18 cellular contexts compared by ENCODE assay signal in the genomic region with DNA sequence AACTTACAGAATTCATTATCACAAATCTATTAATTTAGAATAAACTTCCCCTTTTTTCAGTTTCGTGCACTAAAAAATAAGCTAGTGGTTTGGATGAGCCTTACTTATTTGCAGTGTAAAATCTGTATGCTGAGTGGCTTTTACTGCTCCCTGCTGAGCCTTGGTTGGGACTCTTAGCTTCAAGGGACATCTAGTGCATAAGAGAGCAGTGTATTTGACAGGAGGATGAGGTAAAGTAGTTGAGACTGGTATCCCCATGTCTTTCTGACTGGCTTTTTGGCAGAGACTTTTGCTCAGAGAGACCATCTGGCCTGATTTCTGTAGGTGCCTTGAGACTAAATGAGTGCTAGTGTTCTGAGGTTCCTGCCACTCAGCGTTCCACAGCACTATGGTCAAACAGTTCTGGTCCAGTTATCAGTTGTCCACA. TPM values are rescaled to one million over a fixed set of nuclear protein-coding genes. Genes with fewer than 3 reads are reported as not detected.
DNase-seq lines count a peak whose midpoint lies in the region; ATAC-seq, FAIRE-seq and TF ChIP-seq lines count a peak whose summit lies in the region.
"Had no signal": no experiment of that assay in that cellular context is flagged by ENCODE, and none has a peak within 500 bp of the region (broad histone marks: within the 10 kb centered on the region; RNA-seq: fewer than 3 reads in every experiment).

No MANE protein-coding gene starts in this region.

- no peaks in the 10 kb centered on the region for H3K9me3 ChIP-seq in GM12878 (replicated peaks; ENCODE audit: control insufficient read depth, insufficient read depth, low read length)
- H3K9me3 ChIP-seq in left ventricle myocardium inferior (replicated peaks): no peaks in the 10 kb centered on the region
- no peaks in the 10 kb centered on the region for H3K9me3 ChIP-seq in ovary
- H3K9me3 ChIP-seq in CD8-positive, alpha-beta memory T cell (ENCODE audit: low read length): no peaks in the 10 kb centered on the region
- H3K9me3 ChIP-seq: A549, SJSA1 had no signal

- no TSS peak for BruUV-seq in GM12878 (replicated peaks; lab: Mats Ljungman, UMichigan)

- in situ Hi-C loops in GM12878 (cut with MboI): no loop called here

- RAD21 ChIA-PET in GM12878 (lab: Charles Lee; ENCODE audit: unreplicated experiment): interaction anchor here (0.6 to 1.4 kb wide), 6 partner anchors 9 to 215 kb away, joined by 3 to 8 read pairs (median 6); partner anchors contain the start of gene CAPN7

- no peaks in the 10 kb centered on the region; the same call in 1 of the 2 replicates for H3K79me2 ChIP-seq in GM12878 (ENCODE audit: control insufficient read depth, insufficient read depth, low read length)

- no peaks in the 10 kb centered on the region for H3K27me3 ChIP-seq in GM12878 (replicated peaks in 1 of 2; ENCODE audit: control insufficient read depth in 2 of 2, insufficient read depth in 2 of 2, low read length in 1 of 2)
- no peaks in the 10 kb centered on the region for H3K27me3 ChIP-seq in left ventricle myocardium inferior (ENCODE audit: low read depth)
- no peaks in the 10 kb centered on the region for H3K27me3 ChIP-seq in ovary
- no peaks in the 10 kb centered on the region for H3K27me3 ChIP-seq in CD8-positive, alpha-beta memory T cell (ENCODE audit: insufficient read depth, low read length, poor library complexity, severe bottlenecking)
- H3K27me3 ChIP-seq: SJSA1 had no signal

- H3K4me3 Mint-ChIP-seq in activated CD4-positive, alpha-beta T cell treated with anti-CD3 and anti-CD28 coated beads for 36 hours: no peak overlapping the region
- H3K4me3 Mint-ChIP-seq in CD8-positive, alpha-beta memory T cell: no peak overlapping the region

- H3K27ac Mint-ChIP-seq in activated CD4-positive, alpha-beta T cell treated with anti-CD3 and anti-CD28 coated beads for 36 hours: no peak overlapping the region
- no peak overlapping the region for H3K27ac Mint-ChIP-seq in CD8-positive, alpha-beta memory T cell

- peaks cover 10% of the 10 kb centered on the region for H3K4me1 Mint-ChIP-seq in activated CD4-positive, alpha-beta T cell treated with anti-CD3 and anti-CD28 coated beads for 36 hours
- peaks cover 21 to 43% (median 38%) of the 10 kb centered on the region in 3 donors for H3K4me1 Mint-ChIP-seq in CD8-positive, alpha-beta memory T cell

- H2AFZ ChIP-seq in GM12878 (ENCODE audit: control insufficient read depth, low read depth, low read length): no peak overlapping the region

- no peaks in the 10 kb centered on the region for H4K20me1 ChIP-seq in GM12878 (ENCODE audit: control insufficient read depth, insufficient read depth)

- TF ChIP-seq POLR2A in GM12878 (IDR thresholded peaks at IDR 0.05; ENCODE audit: low read depth, low read length): no peak
- no peak for TF ChIP-seq POLR2A in ovary (IDR thresholded peaks at IDR 0.05)

- no peak overlapping the region for H3K9ac ChIP-seq in GM12878 (ENCODE audit: control insufficient read depth, insufficient read depth, low read length)

- peak; percentile 56 for ATAC-seq in GM12878
- no peak for ATAC-seq in activated CD4-positive, alpha-beta T cell treated with anti-CD3 and anti-CD28 coated beads for 36 hours
- ATAC-seq: A549, HCT116 had no signal

- H3K4me3 ChIP-seq in GM12878: no peak overlapping the region
- H3K4me3 ChIP-seq in left ventricle myocardium inferior: no peak overlapping the region
- no peak overlapping the region for H3K4me3 ChIP-seq in ovary
- no peak overlapping the region for H3K4me3 ChIP-seq in CD8-positive, alpha-beta memory T cell (ENCODE audit: low read length)
- H3K4me3 ChIP-seq: A549, SJSA1 had no signal

- TF ChIP-seq RAD21 in GM12878 (IDR thresholded peaks at IDR 0.05; ENCODE audit: insufficient read depth, low read depth, low read length): no peak

- intact Hi-C loops in GM12878 (cut with micrococcal nuclease; ENCODE audit: unreplicated experiment): no loop called here
- intact Hi-C loops in left ventricle myocardium inferior (cut with micrococcal nuclease): no loop called here
- intact Hi-C loops in activated CD4-positive, alpha-beta T cell treated with anti-CD3 and anti-CD28 coated beads for 36 hours (cut with DNase I, micrococcal nuclease): no loop called here
- intact Hi-C loops in ovary (cut with DNase I): no loop called here

- peak; percentile 17 for DNase-seq in D341Med (ENCODE audit: low spot score)
- peak; percentile 11 for DNase-seq in GM20000 (ENCODE audit: low spot score)
- no peak for DNase-seq in GM12878 (ENCODE audit: low read depth, low spot score)
- DNase-seq in left ventricle myocardium inferior: no peak
- no peak for DNase-seq in NCI-H2171 treated with DMSO at 0.1 percent for 48 hours (lab: John Stamatoyannopoulos, UW)
- DNase-seq in activated CD4-positive, alpha-beta T cell treated with anti-CD3 and anti-CD28 coated beads for 36 hours: no peak
- no peak for DNase-seq in ovary
- DNase-seq in CD8-positive, alpha-beta memory T cell: no peak
- DNase-seq: DND-41, MM.1S, NCI-H2029, NCI-H526, OCI-M1, RPMI8226 had no signal

- H3K9me3 Mint-ChIP-seq in activated CD4-positive, alpha-beta T cell treated with anti-CD3 and anti-CD28 coated beads for 36 hours (ENCODE audit: low read depth): no peaks in the 10 kb centered on the region
- H3K9me3 Mint-ChIP-seq in CD8-positive, alpha-beta memory T cell: no peaks in the 10 kb centered on the region

- H3K27me3 Mint-ChIP-seq in activated CD4-positive, alpha-beta T cell treated with anti-CD3 and anti-CD28 coated beads for 36 hours: no peaks in the 10 kb centered on the region
- H3K27me3 Mint-ChIP-seq in CD8-positive, alpha-beta memory T cell: no peaks in the 10 kb centered on the region

- H3K36me3 Mint-ChIP-seq in activated CD4-positive, alpha-beta T cell treated with anti-CD3 and anti-CD28 coated beads for 36 hours (ENCODE audit: low read depth): peaks cover 42% of the 10 kb centered on the region
- H3K36me3 Mint-ChIP-seq in CD8-positive, alpha-beta memory T cell: peaks cover 20 to 81% (median 39%) of the 10 kb centered on the region in 3 donors

- 17% methylated on average over 2 of the region's 2 CpGs for WGBS in GM12878 (ENCODE audit: insufficient coverage, insufficient replicate concordance, low lambda C conversion rate, missing lambda C conversion rate)
- 88 to 93% (median 88%) methylated on average over 2 of the region's 2 CpGs for WGBS in ovary, 3 donors

- TF ChIP-seq CTCF in GM20000 (IDR thresholded peaks at IDR 0.05; ENCODE audit: extremely low read depth, missing control alignments): no peak
- no peak for TF ChIP-seq CTCF in GM12878 (IDR thresholded peaks at IDR 0.05 in 2 of 3, conservative IDR thresholded peaks at IDR 0.05 in 1 of 3; ENCODE audit: control insufficient read depth in 2 of 3, extremely low read depth in 1 of 3, insufficient read depth in 1 of 3, low read depth in 3 of 3, low read length in 3 of 3)
- no peak for TF ChIP-seq CTCF in left ventricle myocardium inferior (IDR thresholded peaks at IDR 0.05; ENCODE audit: borderline replicate concordance)
- no peak for TF ChIP-seq CTCF in ovary (IDR thresholded peaks at IDR 0.05)

- CTCF ChIA-PET in GM12878 (lab: Yijun Ruan, JAX): interaction anchor here (0.8 to 2.5 kb wide), 11 partner anchors 9 to 339 kb away, joined by 3 to 11 read pairs (median 5); partner anchors contain the start of gene CAPN7
- CTCF ChIA-PET in activated CD4-positive, alpha-beta T cell treated with anti-CD3 and anti-CD28 coated beads for 36 hours (lab: Charles Lee): interaction anchor here (0.8 to 1.4 kb wide), 5 partner anchors 12 to 187 kb away, joined by 3 to 8 read pairs (median 4); partner anchors contain the start of gene CAPN7
- CTCF ChIA-PET in CD8-positive, alpha-beta memory T cell (lab: Charles Lee): interaction anchor here (1.3 kb wide), 1 partner anchor 15 kb away, joined by 3 read pairs; no protein-coding TSS in a partner anchor

- TF ChIP-seq EP300 in GM12878 (IDR thresholded peaks at IDR 0.05; ENCODE audit: borderline replicate concordance in 1 of 2, control insufficient read depth in 1 of 2, low read depth in 2 of 2, low read length in 2 of 2): no peak
- no peak for TF ChIP-seq EP300 in ovary (IDR thresholded peaks at IDR 0.05)

- SMC1A ChIA-PET in GM12878 (lab: Charles Lee; ENCODE audit: uncharacterized antibody, unreplicated experiment): interaction anchor here (0.6 to 1.7 kb wide), 8 partner anchors 10 to 98 kb away, joined by 3 to 15 read pairs (median 5); partner anchors contain the start of gene CAPN7

- H3K4me1 ChIP-seq in GM12878 (ENCODE audit: control insufficient read depth, insufficient read depth, low read length) (peaks cover 7% of the 10 kb centered on the region; the same call in 1 of the 2 replicates), left ventricle myocardium inferior (peaks cover 44% of the 10 kb centered on the region), ovary (ENCODE audit: insufficient read depth) (peaks cover 2% of the 10 kb centered on the region)
- peaks cover 6% of the 10 kb centered on the region for H3K4me1 ChIP-seq in CD8-positive, alpha-beta memory T cell (ENCODE audit: insufficient read depth, low read length)
- H3K4me1 ChIP-seq: A549, SJSA1 had no signal

- POLR2A ChIA-PET in GM12878 (lab: Charles Lee): interaction anchor here (0.6 to 0.9 kb wide), 2 partner anchors 11 to 164 kb away, joined by 3 to 5 read pairs; no protein-coding TSS in a partner anchor
- POLR2A ChIA-PET in activated CD4-positive, alpha-beta T cell treated with anti-CD3 and anti-CD28 coated beads for 36 hours (lab: Charles Lee): no interaction called here
- POLR2A ChIA-PET in CD8-positive, alpha-beta memory T cell (lab: Charles Lee): interaction anchor here (1.0 kb wide), 1 partner anchor 12 kb away, joined by 3 read pairs; the partner anchor contains the start of gene CAPN7

- no peak for FAIRE-seq in GM12878 (lab: Jason Lieb, UNC)
- FAIRE-seq: A549 had no signal

- H3K4me2 ChIP-seq in GM12878 (ENCODE audit: control insufficient read depth, insufficient read depth): no peak overlapping the region
- H3K4me2 ChIP-seq: A549 had no signal

- peaks cover 5 to 13% of the 10 kb centered on the region in 2 experiments for H3K36me3 ChIP-seq in GM12878 (ENCODE audit: control insufficient read depth in 2 of 2, insufficient read depth in 2 of 2, low read length in 1 of 2)
- peaks cover 94% of the 10 kb centered on the region for H3K36me3 ChIP-seq in left ventricle myocardium inferior
- H3K36me3 ChIP-seq in ovary: no peaks in the 10 kb centered on the region
- peaks cover 31% of the 10 kb centered on the region for H3K36me3 ChIP-seq in CD8-positive, alpha-beta memory T cell (ENCODE audit: insufficient read depth, low read length)

- H3K27ac ChIP-seq in GM12878 (ENCODE audit: control insufficient read depth, insufficient read depth) (no peak overlapping the region), left ventricle myocardium inferior (replicated peaks) (peak overlapping the region; percentile 78), ovary (no peak overlapping the region)
- no peak overlapping the region for H3K27ac ChIP-seq in CD8-positive, alpha-beta memory T cell (ENCODE audit: low read depth, low read length)
- H3K27ac ChIP-seq: A549, C4-2B, SJSA1 had no signal

RNA-seq across cellular contexts. Expression of gene CAPN7, which starts 11.8 kb away (rescaled TPM):
- total RNA-seq in GM12878 (2013; cell fraction: nucleolus; rRNA removed): 142 and 155 TPM in 2 replicates
- total RNA-seq in GM12878 (2014; rRNA removed) (16.5 and 19.9 TPM in 2 replicates), GM12878 (2014; rRNA removed; fragmentation: Illumina TruSeq; extraction: Trizol) (17.2 and 18.6 TPM in 2 replicates), GM12878 (2021) (19.2 and 24.4 TPM in 2 replicates), left ventricle myocardium inferior (26.2 TPM), ovary (10 to 100 TPM; 44.1 to 70.4 (median 54.8) TPM)
- 6.1 TPM for polyA plus RNA-seq in GM12878 (2011; ENCODE audit: low read depth)
- polyA plus RNA-seq in GM12878 (2011; rRNA removed) (24.6 and 41.2 TPM in 2 replicates), GM12878 (2014; fragmentation: Illumina TruSeq; extraction: Trizol) (19.2 and 25.4 TPM in 2 replicates), GM12878 (2014; fragmentation: Nextera tagmentation; extraction: Ambion mirVana) (1 to 10 TPM; 5.3 to 6.7 TPM), GM12878 (2014; rRNA removed) (13.4 and 15.2 TPM in 2 replicates), GM12878 (2016; fragmentation: Nextera tagmentation; extraction: Ambion mirVana) (10 to 100 TPM; 24.3 to 27.0 TPM), ovary (10 to 100 TPM; 20.7 to 32.0 TPM)
- 10.6 and 10.9 TPM in 2 replicates for polyA plus RNA-seq in GM12878 (2011; cell fraction: cytosol; rRNA removed)
- polyA plus RNA-seq in GM12878 (2011; cell fraction: nucleus; rRNA removed): 37.1 and 54.9 TPM in 2 replicates
- 10.0 and 13.8 TPM in 2 replicates for polyA plus RNA-seq in GM12878 (2012)
- 15.8 and 20.5 TPM in 2 replicates for polyA minus RNA-seq in GM12878 (2011; rRNA and poly(A)+ RNA removed)
- polyA minus RNA-seq in GM12878 (2011; cell fraction: cytosol; rRNA and poly(A)+ RNA removed): 7.8 and 10.0 TPM in 2 replicates
- polyA minus RNA-seq in GM12878 (2011; cell fraction: nucleus; rRNA and poly(A)+ RNA removed): 32.0 and 49.4 TPM in 2 replicates
- 10 to 100 TPM; 18.4 to 20.4 TPM for total RNA-seq in activated CD4-positive, alpha-beta T cell treated with anti-CD3 and anti-CD28 coated beads for 36 hours
- total RNA-seq in CD8-positive, alpha-beta memory T cell: 10 to 100 TPM; 33.1 to 36.1 TPM
- 32.4 TPM for polyA plus RNA-seq in CD8-positive, alpha-beta memory T cell

Comparison
In these comparisons a context has a peak if more than half of its experiments do, and no peak if none do; other contexts are left out.
1. DNase-seq: peak in D341Med (single experiment) and GM20000 (single experiment); none in GM12878 (single experiment), left ventricle myocardium inferior (single experiment), NCI-H2171 treated with DMSO at 0.1 percent for 48 hours (single experiment), activated CD4-positive, alpha-beta T cell treated with anti-CD3 and anti-CD28 coated beads for 36 hours (single experiment), ovary (0 of 5) and CD8-positive, alpha-beta memory T cell (0 of 5).